ENCODE assay signal across 8 cellular contexts in the genomic region with DNA sequence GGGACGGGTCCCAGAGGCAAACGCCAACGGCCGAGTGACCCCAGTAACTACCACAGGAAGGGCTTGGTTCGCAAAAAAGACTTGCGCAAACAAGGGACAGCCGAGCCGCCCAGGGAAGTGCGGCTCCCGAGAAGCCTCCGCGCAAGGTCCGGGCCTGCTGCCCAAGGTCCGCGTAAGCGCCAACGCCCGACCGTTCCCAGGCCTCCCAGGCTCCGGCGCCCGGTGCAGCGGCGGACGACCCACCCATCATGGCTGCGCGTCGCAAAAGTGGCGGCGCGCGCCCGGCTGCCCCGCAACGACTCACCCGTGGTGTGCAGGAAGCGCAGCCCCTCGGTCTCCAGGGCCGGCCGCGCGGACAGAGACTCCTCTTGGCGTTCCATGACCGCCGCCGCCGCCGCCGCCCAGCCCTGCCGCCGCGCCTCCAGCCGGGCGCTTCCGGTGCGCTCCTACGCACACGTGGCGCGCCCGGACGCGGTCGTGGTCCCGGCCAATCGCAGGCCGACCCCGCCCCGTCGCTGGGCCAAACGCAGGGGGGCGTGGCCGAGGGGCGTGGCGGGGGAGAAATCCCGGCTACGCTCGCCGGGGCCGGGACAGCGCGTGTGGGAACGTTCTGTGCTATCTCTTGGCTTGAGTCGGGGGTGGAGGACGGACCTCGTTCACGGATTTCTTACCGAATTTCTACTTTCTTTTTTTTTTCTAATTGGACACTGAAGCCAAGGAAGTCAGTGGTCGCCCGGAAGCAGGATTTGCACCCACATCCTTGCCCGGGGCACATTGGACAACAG. TPM values are rescaled to one million over a fixed set of nuclear protein-coding genes. Genes with fewer than 3 reads are reported as not detected.
DNase-seq lines count a peak whose midpoint lies in the region; ATAC-seq and TF ChIP-seq lines count a peak whose summit lies in the region.

A gene with protein sequence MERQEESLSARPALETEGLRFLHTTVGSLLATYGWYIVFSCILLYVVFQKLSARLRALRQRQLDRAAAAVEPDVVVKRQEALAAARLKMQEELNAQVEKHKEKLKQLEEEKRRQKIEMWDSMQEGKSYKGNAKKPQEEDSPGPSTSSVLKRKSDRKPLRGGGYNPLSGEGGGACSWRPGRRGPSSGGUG (minus strand): TSS at position 448 of the 785 bp plus-strand sequence. CDS start 68 bp downstream, at position 380.

- H3K4me2 ChIP-seq in DOHH2 (ENCODE audit: low read length): peak within 1 kb of the TSS; percentile 81

- H4K20me1 ChIP-seq in DOHH2 (ENCODE audit: control insufficient read depth, insufficient read depth, low read depth, low read length): no peaks in the 10 kb centered on the region

- H3F3A ChIP-seq in DOHH2 (ENCODE audit: control insufficient read depth, insufficient read depth): peaks cover 28% of the 10 kb centered on the region

- no peaks in the 10 kb centered on the region for H3K27me3 Mint-ChIP-seq in nephron progenitor cell (ENCODE audit: low read depth, poor library complexity)
- no peaks in the 10 kb centered on the region for H3K27me3 Mint-ChIP-seq in stimulated activated naive CD8-positive, alpha-beta T cell treated with anti-CD3 and anti-CD28 coated beads, Interleukin-15, amount 100 ng/mL, for 72 hours

- peaks cover 23% of the 10 kb centered on the region for H3K4me1 Mint-ChIP-seq in nephron progenitor cell
- H3K4me1 Mint-ChIP-seq in stimulated activated naive CD8-positive, alpha-beta T cell treated with anti-CD3 and anti-CD28 coated beads, Interleukin-15, amount 100 ng/mL, for 72 hours: peaks cover 31% of the 10 kb centered on the region

- H3K9me3 ChIP-seq in DOHH2 (ENCODE audit: control insufficient read depth, insufficient read depth, low read length): no peaks in the 10 kb centered on the region

- H3K27me3 ChIP-seq in DOHH2 (ENCODE audit: control insufficient read depth, low read length): no peaks in the 10 kb centered on the region

- DNase-seq in Jurkat, Clone E6-1 (ENCODE audit: low read depth, low spot score): peak; percentile 67
- DNase-seq in SHP77 (lab: John Stamatoyannopoulos, UW): peak; percentile 62 to 92
- peak; percentile 97 for DNase-seq in activated effector memory CD4-positive, alpha-beta T cell treated with anti-CD3 and anti-CD28 coated beads, Interleukin-2, amount 50 U/mL, for 16 hours
- peak; percentile 86 for DNase-seq in fibroblast of the aortic adventitia (ENCODE audit: low read depth)
- DNase-seq in nephron progenitor cell: peak; percentile 97
- peak; percentile 83 for DNase-seq in stimulated activated naive CD8-positive, alpha-beta T cell treated with anti-CD3 and anti-CD28 coated beads, Interleukin-15, amount 100 ng/mL, for 72 hours

- H3K36me3 Mint-ChIP-seq in nephron progenitor cell (ENCODE audit: low read depth): peaks cover 50% of the 10 kb centered on the region

- no peak within 1 kb of the TSS for H3K27ac ChIP-seq in DOHH2 (ENCODE audit: low read depth, low read length)

- peaks cover 14% of the 10 kb centered on the region for H3K4me1 ChIP-seq in DOHH2 (ENCODE audit: control insufficient read depth, low read length)

- H3K27ac Mint-ChIP-seq in nephron progenitor cell: peak within 1 kb of the TSS; percentile 98
- peak within 1 kb of the TSS; percentile 92 to 96 for H3K27ac Mint-ChIP-seq in stimulated activated naive CD8-positive, alpha-beta T cell treated with anti-CD3 and anti-CD28 coated beads, Interleukin-15, amount 100 ng/mL, for 72 hours

- H3K79me2 ChIP-seq in DOHH2 (ENCODE audit: control insufficient read depth, low read length): peaks cover 16% of the 10 kb centered on the region

- no peaks in the 10 kb centered on the region for H3K9me2 ChIP-seq in DOHH2 (replicated peaks; ENCODE audit: control insufficient read depth, low read length)

- H3K9me3 Mint-ChIP-seq in nephron progenitor cell: no peaks in the 10 kb centered on the region
- no peaks in the 10 kb centered on the region for H3K9me3 Mint-ChIP-seq in stimulated activated naive CD8-positive, alpha-beta T cell treated with anti-CD3 and anti-CD28 coated beads, Interleukin-15, amount 100 ng/mL, for 72 hours

- ATAC-seq in GM21619 (IDR thresholded peaks at IDR 0.05; ENCODE audit: unreplicated experiment): peak; percentile 88
- peak; percentile 98 for ATAC-seq in stimulated activated naive CD8-positive, alpha-beta T cell treated with anti-CD3 and anti-CD28 coated beads, Interleukin-15, amount 100 ng/mL, for 72 hours

- H3K36me3 ChIP-seq in DOHH2 (ENCODE audit: control insufficient read depth, low read length): peaks cover 57% of the 10 kb centered on the region

- H3K4me3 Mint-ChIP-seq in nephron progenitor cell: peak within 1 kb of the TSS; percentile 98
- H3K4me3 Mint-ChIP-seq in stimulated activated naive CD8-positive, alpha-beta T cell treated with anti-CD3 and anti-CD28 coated beads, Interleukin-15, amount 100 ng/mL, for 72 hours: peak within 1 kb of the TSS; percentile 94 to 98

- TF ChIP-seq CTCF in DOHH2 (IDR thresholded peaks at IDR 0.05; ENCODE audit: low read depth, low read length, poor library complexity, severe bottlenecking) (no peak), fibroblast of the aortic adventitia (IDR thresholded peaks at IDR 0.05; ENCODE audit: insufficient read depth, low read length) (no peak), nephron progenitor cell (IDR thresholded peaks at IDR 0.05) (no peak)

- peak within 1 kb of the TSS; percentile 79 for H3K4me3 ChIP-seq in DOHH2 (ENCODE audit: low read length)
- H3K4me3 ChIP-seq in Jurkat, Clone E6-1 (ENCODE audit: low read length): peak within 1 kb of the TSS; percentile 91
- H3K4me3 ChIP-seq in fibroblast of the aortic adventitia (ENCODE audit: low read depth, low read length): peak within 1 kb of the TSS; percentile 91

RNA-seq across cellular contexts. Expression of the gene that starts here (rescaled TPM):
- 41.5 TPM for polyA plus RNA-seq in Jurkat, Clone E6-1 (2012; ENCODE audit: insufficient read depth, insufficient read length)
- 52.7 and 65.3 TPM in 2 replicates for total RNA-seq in fibroblast of the aortic adventitia (ENCODE audit: low replicate concordance)
